In genomic region chr1:216710598-216711333, GRCh38 we compare ENCODE assay signal across 16 cellular contexts. TPM values are rescaled to one million over a fixed set of nuclear protein-coding genes. Genes with fewer than 3 reads are reported as not detected.
"Had no signal": no experiment of that assay in that cellular context is flagged by ENCODE, and none has a peak within 500 bp of the region (broad histone marks: within the 10 kb centered on the region; RNA-seq: fewer than 3 reads in every experiment).

No MANE protein-coding gene starts in this region.

- H3K4me3 Mint-ChIP-seq: activated naive CD8-positive, alpha-beta T cell; activated T-cell treated with anti-CD3 and anti-CD28 coated beads, Interleukin-2, amount 50 U/mL, for 72 hours; nephron had no signal

- H3K27ac Mint-ChIP-seq: activated naive CD8-positive, alpha-beta T cell; activated T-cell treated with anti-CD3 and anti-CD28 coated beads, Interleukin-2, amount 50 U/mL, for 72 hours; nephron had no signal

- H3K9me3 Mint-ChIP-seq: nephron had no signal

- H3K4me1 Mint-ChIP-seq: nephron had no signal

- ATAC-seq: activated T-cell treated with anti-CD3 and anti-CD28 coated beads, Interleukin-2, amount 50 U/mL, for 72 hours had no signal

- H3K27me3 Mint-ChIP-seq: activated naive CD8-positive, alpha-beta T cell had no signal

- H3K36me3 Mint-ChIP-seq: activated naive CD8-positive, alpha-beta T cell had no signal

- DNase-seq: activated CD4-positive, alpha-beta T cell treated with anti-CD3 and anti-CD28 coated beads, Interleukin-2, amount 50 U/mL, for 4 hours; activated effector memory CD4-positive, alpha-beta T cell treated with anti-CD3 and anti-CD28 coated beads, Interleukin-2, amount 50 U/mL, for 16 hours; activated T-cell treated with anti-CD3 and anti-CD28 coated beads, Interleukin-2, amount 50 U/mL, for 72 hours; midbrain; nucleus accumbens; retina; stimulated activated CD4-positive, alpha-beta T cell treated with anti-CD3 and anti-CD28 coated beads, Interleukin-12 subunit alpha, Interleukin-12 subunit beta, amount 100 ng/mL, for 4 hours; stimulated activated CD4-positive, alpha-beta T cell treated with anti-CD3 and anti-CD28 coated beads, Interleukin-1b, Interleukin-23, amount 100 ng/mL, for 48 hours; stimulated activated CD8-positive, alpha-beta memory T cell treated with anti-CD3 and anti-CD28 coated beads, Interleukin-4, amount 100 ng/mL, for 48 hours; stimulated activated naive CD4-positive, alpha-beta T cell; T-helper 2 cell had no signal

- FAIRE-seq: bronchial epithelial cell had no signal

RNA-seq across cellular contexts. Expression of gene ESRRG, which starts 12.5 kb away (rescaled TPM):
- total RNA-seq: activated CD8-positive, alpha-beta memory T cell treated with anti-CD3 and anti-CD28 coated beads for 36 hours; activated T-cell treated with anti-CD3 and anti-CD28 coated beads, Interleukin-2, amount 50 U/mL, for 72 hours; bronchial epithelial cell; dermis microvascular lymphatic vessel endothelial cell had no signal
